ENCODE assay signal across 8 cellular contexts in the genomic region with DNA sequence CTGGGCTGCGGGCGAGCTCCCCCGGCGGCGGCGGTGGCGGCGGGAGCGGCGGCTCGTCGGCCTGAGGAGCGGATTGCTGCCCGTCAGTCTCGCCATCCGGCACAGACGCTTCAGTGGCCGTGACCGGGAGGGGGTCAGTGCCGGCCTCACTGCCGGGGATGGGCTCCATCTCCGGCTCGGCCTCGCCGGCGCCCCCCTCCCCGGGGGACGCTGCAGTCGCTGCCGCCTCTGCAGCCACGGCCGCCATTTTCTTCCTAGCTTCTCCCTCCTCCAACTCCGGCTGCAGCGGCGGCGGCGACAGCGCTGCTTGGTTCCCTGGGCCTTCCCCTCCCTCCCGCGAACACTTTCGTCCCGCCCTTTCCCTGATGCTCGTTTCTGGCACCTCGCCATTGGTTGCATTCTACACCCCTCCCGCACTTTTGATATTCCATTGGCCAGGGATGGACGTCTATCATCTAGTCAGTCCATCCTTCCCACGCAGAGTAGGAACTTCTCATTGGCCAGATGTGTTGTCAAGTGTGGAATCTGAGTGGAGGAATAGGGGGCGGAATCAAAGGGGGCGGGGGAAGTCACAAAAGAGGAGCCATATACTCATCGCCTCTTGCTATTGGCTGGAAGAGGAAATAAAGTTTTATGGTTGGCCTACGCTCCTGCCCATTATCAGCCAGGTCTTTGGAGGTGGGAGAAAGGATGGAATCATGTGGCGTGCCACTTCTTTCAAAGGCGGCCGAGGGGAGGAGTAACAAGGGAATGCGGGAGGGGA. TPM values are rescaled to one million over a fixed set of nuclear protein-coding genes. Genes with fewer than 3 reads are reported as not detected.
DNase-seq lines count a peak whose midpoint lies in the region; ATAC-seq, FAIRE-seq and TF ChIP-seq lines count a peak whose summit lies in the region.

A gene with protein sequence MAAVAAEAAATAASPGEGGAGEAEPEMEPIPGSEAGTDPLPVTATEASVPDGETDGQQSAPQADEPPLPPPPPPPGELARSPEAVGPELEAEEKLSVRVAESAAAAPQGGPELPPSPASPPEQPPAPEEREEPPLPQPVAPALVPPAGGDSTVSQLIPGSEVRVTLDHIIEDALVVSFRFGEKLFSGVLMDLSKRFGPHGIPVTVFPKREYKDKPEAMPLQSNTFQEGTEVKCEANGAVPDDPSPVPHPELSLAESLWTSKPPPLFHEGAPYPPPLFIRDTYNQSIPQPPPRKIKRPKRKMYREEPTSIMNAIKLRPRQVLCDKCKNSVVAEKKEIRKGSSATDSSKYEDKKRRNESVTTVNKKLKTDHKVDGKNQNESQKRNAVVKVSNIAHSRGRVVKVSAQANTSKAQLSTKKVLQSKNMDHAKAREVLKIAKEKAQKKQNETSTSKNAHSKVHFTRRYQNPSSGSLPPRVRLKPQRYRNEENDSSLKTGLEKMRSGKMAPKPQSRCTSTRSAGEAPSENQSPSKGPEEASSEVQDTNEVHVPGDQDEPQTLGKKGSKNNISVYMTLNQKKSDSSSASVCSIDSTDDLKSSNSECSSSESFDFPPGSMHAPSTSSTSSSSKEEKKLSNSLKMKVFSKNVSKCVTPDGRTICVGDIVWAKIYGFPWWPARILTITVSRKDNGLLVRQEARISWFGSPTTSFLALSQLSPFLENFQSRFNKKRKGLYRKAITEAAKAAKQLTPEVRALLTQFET (minus strand): TSS at position 309 of the 763 bp plus-strand sequence. CDS start 62 bp downstream, at position 247.

- peaks cover 42% of the 10 kb centered on the region for H3K79me2 ChIP-seq in DND-41 (ENCODE audit: insufficient read depth, low read length)

- H3K9ac ChIP-seq in DND-41 (ENCODE audit: low read depth, low read length) (peak within 1 kb of the TSS; percentile 98), muscle layer of colon (ENCODE audit: low read length) (peak within 1 kb of the TSS; percentile 49)

- peak; percentile 94 for ATAC-seq in DND-41 (ENCODE audit: insufficient read depth, low read depth)
- peak; percentile 92 for ATAC-seq in GM21786 (IDR thresholded peaks at IDR 0.05; ENCODE audit: unreplicated experiment)
- ATAC-seq in activated T-cell treated with anti-CD3 and anti-CD28 coated beads, Interleukin-2, amount 50 U/mL, for 72 hours (replicated peaks in 1 of 2): peak; percentile 93 to 95
- peak; percentile 99 for ATAC-seq in esophagus mucosa

- peaks cover 31% of the 10 kb centered on the region for H3K36me3 ChIP-seq in DND-41 (ENCODE audit: insufficient read depth, low read length)
- peaks cover 30% of the 10 kb centered on the region for H3K36me3 ChIP-seq in KOPT-K1 (ENCODE audit: insufficient read depth, low read length)
- no peaks in the 10 kb centered on the region for H3K36me3 ChIP-seq in muscle layer of colon (ENCODE audit: insufficient read depth, low read length)

- peak within 1 kb of the TSS; percentile 43 for H3K27ac Mint-ChIP-seq in activated T-cell treated with anti-CD3 and anti-CD28 coated beads, Interleukin-2, amount 50 U/mL, for 72 hours

- H3K4me3 Mint-ChIP-seq in activated T-cell treated with anti-CD3 and anti-CD28 coated beads, Interleukin-2, amount 50 U/mL, for 72 hours: peak within 1 kb of the TSS; percentile 68 to 99

- H3K4me3 ChIP-seq in DND-41 (ENCODE audit: low read depth in 1 of 2, low read length in 2 of 2): peak within 1 kb of the TSS; percentile 92 to 93
- peak within 1 kb of the TSS; percentile 75 to 91 for H3K4me3 ChIP-seq in muscle layer of colon (ENCODE audit: low read depth in 1 of 2, low read length in 2 of 2)

- FAIRE-seq in RCC 7860 (lab: Jason Lieb, UNC): peak; percentile 98

- DNase-seq in DND-41 (peak; percentile 98), RCC 7860 (ENCODE audit: low spot score) (peak; percentile 99)
- DNase-seq in activated T-cell treated with anti-CD3 and anti-CD28 coated beads, Interleukin-2, amount 50 U/mL, for 72 hours: peak; percentile 95 to 98
- peak; percentile 84 for DNase-seq in stimulated activated CD8-positive, alpha-beta memory T cell treated with anti-CD3 and anti-CD28 coated beads, Interleukin-7, amount 100 ng/mL, for 24 hours (ENCODE audit: low read depth)

- no peaks in the 10 kb centered on the region for H3K9me3 Mint-ChIP-seq in activated T-cell treated with anti-CD3 and anti-CD28 coated beads, Interleukin-2, amount 50 U/mL, for 72 hours

- H4K20me1 ChIP-seq in DND-41 (ENCODE audit: insufficient read depth, low read length): peaks cover 2% of the 10 kb centered on the region; the same call in 1 of the 2 replicates

- H2AFZ ChIP-seq in DND-41 (ENCODE audit: low read depth, low read length): peak within 1 kb of the TSS; percentile 97

- peak within 1 kb of the TSS; percentile 98 for H3K4me2 ChIP-seq in DND-41 (ENCODE audit: insufficient read depth, low read length)

- no peaks in the 10 kb centered on the region for H3K9me3 ChIP-seq in DND-41 (ENCODE audit: insufficient read depth, low read length, severe bottlenecking)
- no peaks in the 10 kb centered on the region for H3K9me3 ChIP-seq in KOPT-K1 (ENCODE audit: insufficient read depth, low read length, poor library complexity, severe bottlenecking)
- no peaks in the 10 kb centered on the region for H3K9me3 ChIP-seq in muscle layer of colon (ENCODE audit: low read length)

- peaks cover 4 to 5% of the 10 kb centered on the region in 2 donors for H3K36me3 Mint-ChIP-seq in activated T-cell treated with anti-CD3 and anti-CD28 coated beads, Interleukin-2, amount 50 U/mL, for 72 hours (ENCODE audit: insufficient read depth in 2 of 2)

- H3K4me1 Mint-ChIP-seq in activated T-cell treated with anti-CD3 and anti-CD28 coated beads, Interleukin-2, amount 50 U/mL, for 72 hours (ENCODE audit: low read depth): peaks cover 17% of the 10 kb centered on the region

- H3K27ac ChIP-seq in DND-41 (ENCODE audit: low read length) (peak within 1 kb of the TSS; percentile 90), KOPT-K1 (ENCODE audit: low read depth, low read length, poor library complexity, severe bottlenecking) (peak within 1 kb of the TSS; percentile 86), muscle layer of colon (ENCODE audit: low read depth, low read length) (peak within 1 kb of the TSS; percentile 92)

- no peaks in the 10 kb centered on the region for H3K27me3 Mint-ChIP-seq in activated T-cell treated with anti-CD3 and anti-CD28 coated beads, Interleukin-2, amount 50 U/mL, for 72 hours (ENCODE audit: low read depth)

- H3K27me3 ChIP-seq in DND-41 (ENCODE audit: insufficient read depth, low read length, poor library complexity) (no peaks in the 10 kb centered on the region), muscle layer of colon (ENCODE audit: control insufficient read depth in 1 of 2, insufficient read depth in 2 of 2, low read length in 2 of 2) (no peaks in the 10 kb centered on the region)

- no peak for TF ChIP-seq CTCF in DND-41 (IDR thresholded peaks at IDR 0.05; ENCODE audit: borderline replicate concordance, extremely low read depth, low read length, poor library complexity, severe bottlenecking)

- peaks cover 22% of the 10 kb centered on the region for H3K4me1 ChIP-seq in DND-41 (ENCODE audit: insufficient read depth, low read length)
- H3K4me1 ChIP-seq in muscle layer of colon (ENCODE audit: insufficient read depth, low read length): peaks cover 9% of the 10 kb centered on the region

RNA-seq across cellular contexts. Expression of the gene that starts here (rescaled TPM):
- total RNA-seq in activated T-cell treated with anti-CD3 and anti-CD28 coated beads, Interleukin-2, amount 50 U/mL, for 72 hours: 10 to 100 TPM; 14.9 to 21.3 TPM
- total RNA-seq in esophagus mucosa: 9.6 TPM

Comparison
In these comparisons a context has a peak if more than half of its experiments do, and no peak if none do; other contexts are left out.
1. Peak in every context shown above with its lines: DNase-seq, ATAC-seq, H3K4me3 ChIP-seq and H3K27ac ChIP-seq.